Comparison of ENCODE assay signal across 9 cellular contexts in genomic region chr1:156497743-156498446, GRCh38. TPM values are rescaled to one million over a fixed set of nuclear protein-coding genes. Genes with fewer than 3 reads are reported as not detected.
A peak's percentile ranks its signal among the peaks of the same experiment; 100 is the strongest.
DNase-seq lines count a peak whose midpoint lies in the region; ATAC-seq and TF ChIP-seq lines count a peak whose summit lies in the region.
"Had no signal": no experiment of that assay in that cellular context is flagged by ENCODE, and none has a peak within 500 bp of the region (broad histone marks: within the 10 kb centered on the region; RNA-seq: fewer than 3 reads in every experiment).

No MANE protein-coding gene starts in this region.

- peaks cover 0 to 6% (median 4%) of the 10 kb centered on the region in 3 experiments for H3K36me3 ChIP-seq in naive thymus-derived CD4-positive, alpha-beta T cell (ENCODE audit: control insufficient read depth in 2 of 3, insufficient read depth in 3 of 3, low read length in 3 of 3)

- H3K4me3 ChIP-seq in AG04449 (ENCODE audit: low read depth, low read length) = peak overlapping the region; percentile 96
- H3K4me3 ChIP-seq in naive thymus-derived CD4-positive, alpha-beta T cell (ENCODE audit: low read length) = peak overlapping the region; percentile 62

- H3K27me3 ChIP-seq in naive thymus-derived CD4-positive, alpha-beta T cell (ENCODE audit: control insufficient read depth in 2 of 2, insufficient read depth in 2 of 2, low read length in 2 of 2) = no peaks in the 10 kb centered on the region

- H3K27ac ChIP-seq in naive thymus-derived CD4-positive, alpha-beta T cell (ENCODE audit: low read depth, low read length) = peak overlapping the region; percentile 99

- peaks cover 73 to 74% of the 10 kb centered on the region in 2 donors for H3K4me1 ChIP-seq in naive thymus-derived CD4-positive, alpha-beta T cell (ENCODE audit: control insufficient read depth in 2 of 2, insufficient read depth in 2 of 2, low read length in 2 of 2)

- no peaks in the 10 kb centered on the region for H3K27me3 Mint-ChIP-seq in IgD-negative memory B cell
- H3K27me3 Mint-ChIP-seq in naive thymus-derived CD4-positive, alpha-beta T cell = no peaks in the 10 kb centered on the region

- H3K4me3 Mint-ChIP-seq in IgD-negative memory B cell = peak overlapping the region; percentile 80 to 96 (median 92)
- H3K4me3 Mint-ChIP-seq in naive thymus-derived CD4-positive, alpha-beta T cell = peak overlapping the region; percentile 66 to 97 (median 92)

- CTCF ChIA-PET in AG04449 (lab: Yijun Ruan, JAX) = interaction anchor here (1.0 to 17.6 kb wide), 3 partner anchors 12 to 112 kb away, joined by 4 to 270 read pairs (median 5); no protein-coding TSS in a partner anchor
- CTCF ChIA-PET in naive thymus-derived CD4-positive, alpha-beta T cell (lab: Charles Lee) = interaction anchor here (1.0 to 5.0 kb wide), 5 partner anchors 16 to 130 kb away, joined by 3 to 39 read pairs (median 4); no protein-coding TSS in a partner anchor

- TF ChIP-seq CTCF in AG04449 (IDR thresholded peaks at IDR 0.05; ENCODE audit: insufficient read depth, low read length, missing control alignments) = no peak

- DNase-seq in AG04449 (ENCODE audit: low read depth, low spot score) (no peak), cerebellar cortex (ENCODE audit: low spot score) (peak; percentile 52), CD1c-positive myeloid dendritic cell (ENCODE audit: extremely low spot score) (no peak), T1000 (lab: John Stamatoyannopoulos, UW) (no peak), NOMO-1 (lab: John Stamatoyannopoulos, UW; ENCODE audit: unreplicated experiment in 2 of 2) (no peak)
- DNase-seq in naive thymus-derived CD4-positive, alpha-beta T cell = peak in 2 of 9 donors; percentile 5 to 7
- DNase-seq: SHP77 treated with DMSO at 0.1 percent for 48 hours had no signal

- POLR2A ChIA-PET in AG04449 (lab: Yijun Ruan, JAX) = interaction anchor here (1.3 kb wide), 1 partner anchor 7 kb away, joined by 6 read pairs; no protein-coding TSS in a partner anchor
- POLR2A ChIA-PET in naive thymus-derived CD4-positive, alpha-beta T cell (lab: Charles Lee) = interaction anchor here (0.7 to 14.4 kb wide), 7 partner anchors 10 to 241 kb away, joined by 3 to 256 read pairs (median 6); partner anchors contain the start of gene NAXE

- H3K36me3 Mint-ChIP-seq in IgD-negative memory B cell = peaks cover 1% of the 10 kb centered on the region
- peaks cover 4 to 15% (median 5%) of the 10 kb centered on the region in 5 donors for H3K36me3 Mint-ChIP-seq in naive thymus-derived CD4-positive, alpha-beta T cell

- H3K4me1 Mint-ChIP-seq in IgD-negative memory B cell = peaks cover 53 to 67% (median 60%) of the 10 kb centered on the region in 3 donors
- peaks cover 50 to 77% (median 73%) of the 10 kb centered on the region in 7 donors for H3K4me1 Mint-ChIP-seq in naive thymus-derived CD4-positive, alpha-beta T cell

- ATAC-seq in naive thymus-derived CD4-positive, alpha-beta T cell = no peak
- ATAC-seq in GM18517 (IDR thresholded peaks at IDR 0.05; ENCODE audit: unreplicated experiment) = no peak

- no peaks in the 10 kb centered on the region for H3K9me3 ChIP-seq in naive thymus-derived CD4-positive, alpha-beta T cell (ENCODE audit: control insufficient read depth in 2 of 3, low read length in 3 of 3)

- peak overlapping the region; percentile 92 to 98 (median 93) for H3K27ac Mint-ChIP-seq in IgD-negative memory B cell
- peak overlapping the region in 8 of 9 donors; percentile 74 to 100 (median 90) for H3K27ac Mint-ChIP-seq in naive thymus-derived CD4-positive, alpha-beta T cell

- H3K9me3 Mint-ChIP-seq in IgD-negative memory B cell = no peaks in the 10 kb centered on the region
- H3K9me3 Mint-ChIP-seq in naive thymus-derived CD4-positive, alpha-beta T cell = peaks cover 0 to 1% (median 0%) of the 10 kb centered on the region in 11 donors

- intact Hi-C loops in naive thymus-derived CD4-positive, alpha-beta T cell (cut with micrococcal nuclease) = no loop called here

RNA-seq across cellular contexts. Expression of gene MEF2D, which starts 2.7 kb away (rescaled TPM):
- polyA plus RNA-seq in IgD-negative memory B cell = 16.2 TPM
- 100 to 1,000 TPM in 2 of 5 experiments, 10 to 100 TPM in 3; 48.1 to 190 (median 67.7) TPM for total RNA-seq in naive thymus-derived CD4-positive, alpha-beta T cell
- 10 to 100 TPM in 1 of 2 donors, 1 to 10 TPM in 1; 4.5 to 10.0 TPM for polyA plus RNA-seq in naive thymus-derived CD4-positive, alpha-beta T cell
